In the genomic region with DNA sequence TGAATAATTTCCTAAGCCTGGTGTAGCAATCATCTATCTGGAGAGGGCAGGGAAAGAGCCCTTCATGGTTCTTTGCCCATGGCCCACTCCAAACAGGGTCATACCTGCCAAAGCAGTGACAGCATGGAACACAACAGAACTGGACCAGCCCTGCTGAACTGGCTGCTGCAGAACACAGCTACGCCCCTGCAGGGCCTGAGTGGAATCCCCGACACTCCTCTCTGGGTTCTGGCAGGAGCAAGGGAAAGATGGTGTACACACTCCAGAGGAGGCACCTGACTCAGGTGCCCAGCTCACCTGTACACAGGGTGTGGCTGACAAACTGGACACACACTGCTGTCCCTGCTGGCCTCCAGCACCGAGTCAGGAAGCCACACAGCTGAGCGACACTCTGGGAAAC, we compare ENCODE assay signal across 20 cellular contexts.
"Had no signal": no experiment of that assay in that cellular context is flagged by ENCODE, and none has a peak within 500 bp of the region (broad histone marks: within the 10 kb centered on the region; RNA-seq: fewer than 3 reads in every experiment).

No MANE protein-coding gene starts in this region.

- H3K27ac ChIP-seq: esophagus squamous epithelium, gastrocnemius medialis, ovary, prostate gland, spleen, tibial artery, uterus had no signal

- H3K4me3 ChIP-seq: esophagus squamous epithelium, gastrocnemius medialis, ovary, prostate gland, spleen, tibial artery, uterus had no signal

- H3K4me1 ChIP-seq: esophagus squamous epithelium, gastrocnemius medialis, prostate gland, spleen, tibial artery, uterus had no signal

- H3K9me3 ChIP-seq: esophagus squamous epithelium, gastrocnemius medialis, ovary, prostate gland, spleen, tibial artery, uterus had no signal

- H3K36me3 ChIP-seq: ovary, uterus had no signal

- ATAC-seq: activated naive CD4-positive, alpha-beta T cell treated with anti-CD3 and anti-CD28 coated beads, Interleukin-2, amount 50 U/mL, for 72 hours; activated T-helper 17 cell treated with anti-CD3 and anti-CD28 coated beads, Interleukin-2, amount 50 U/mL, for 72 hours; effector memory CD8-positive, alpha-beta T cell; gastrocnemius medialis; natural killer cell had no signal

- H3K27me3 ChIP-seq: esophagus squamous epithelium, gastrocnemius medialis, ovary, spleen, tibial artery, uterus had no signal

- DNase-seq: activated T-cell treated with anti-CD3 and anti-CD28 coated beads, Interleukin-2, amount 50 U/mL, for 1 hour; aorta; central memory CD4-positive, alpha-beta T cell; effector memory CD8-positive, alpha-beta T cell; esophagus squamous epithelium; gastrocnemius medialis; left cardiac atrium; mammary epithelial cell; midbrain; natural killer cell; ovary; spleen; stimulated activated CD4-positive, alpha-beta T cell treated with anti-CD3 and anti-CD28 coated beads, Interleukin-4, amount 100 ng/mL, for 1 hour; stimulated activated naive CD4-positive, alpha-beta T cell; T-helper 9 cell; tibial artery; uterus had no signal
